ENCODE assay signal across 1 cellular context in genomic region chr2:219198974-219199373, GRCh38.
TF ChIP-seq lines count a peak whose summit lies in the region.

No MANE protein-coding gene starts in this region.

TF ChIP-seq in SK-N-SH, 30 proteins besides CTCF, POLR2A, EP300 and RAD21:
- TF ChIP-seq SIN3A (IDR thresholded peaks at IDR 0.05; ENCODE audit: borderline replicate concordance, low read depth, low read length) (no peak), TEAD4 (IDR thresholded peaks at IDR 0.05; ENCODE audit: borderline replicate concordance, insufficient read depth) (no peak), FOSL2 (IDR thresholded peaks at IDR 0.05; ENCODE audit: borderline replicate concordance, low read depth) (no peak), JUND (IDR thresholded peaks at IDR 0.05) (no peak), MXI1 (IDR thresholded peaks at IDR 0.05; ENCODE audit: low read depth, low read length) (no peak), FOXJ3 (CRISPR knock-in tag; IDR thresholded peaks at IDR 0.05) (no peak), ZBTB33 (IDR thresholded peaks at IDR 0.05; ENCODE audit: borderline replicate concordance, low read depth) (no peak), USF2 (IDR thresholded peaks at IDR 0.05; ENCODE audit: borderline replicate concordance, low read depth, low read length) (no peak), RCOR1 (IDR thresholded peaks at IDR 0.05; ENCODE audit: low read length) (no peak), TAF1 (IDR thresholded peaks at IDR 0.05; ENCODE audit: borderline replicate concordance, low read depth, low read length) (no peak), IRF3 (IDR thresholded peaks at IDR 0.05; ENCODE audit: low read depth, low read length) (no peak), MEF2A (IDR thresholded peaks at IDR 0.05; ENCODE audit: borderline replicate concordance, low read depth) (no peak)
TF ChIP-seq in SK-N-SH: peak in this region for 0.
